19 cellular contexts compared by ENCODE assay signal in the genomic region with DNA sequence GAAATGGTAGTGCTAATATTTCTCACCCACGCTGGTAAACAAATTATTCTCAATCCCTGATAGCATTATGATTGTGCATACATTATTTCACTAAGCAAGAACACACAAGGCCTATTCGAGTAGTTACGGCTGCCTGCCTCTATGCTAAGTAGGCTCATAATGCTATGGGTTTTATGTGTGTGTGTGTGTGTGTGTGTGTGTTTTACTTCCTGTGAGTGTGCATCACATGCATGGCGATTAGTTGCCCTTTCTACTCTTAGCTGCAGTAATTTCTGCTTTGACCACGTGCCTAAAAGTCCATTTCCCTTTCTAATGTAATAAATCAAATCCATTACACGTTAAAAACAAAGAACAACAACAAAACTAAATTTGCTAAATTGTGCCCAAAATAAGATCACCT.
"Had no signal": no experiment of that assay in that cellular context is flagged by ENCODE, and none has a peak within 500 bp of the region (broad histone marks: within the 10 kb centered on the region; RNA-seq: fewer than 3 reads in every experiment).

No MANE protein-coding gene starts in this region.

- H3K9me3 Mint-ChIP-seq: activated CD4-positive, alpha-beta T cell treated with anti-CD3 and anti-CD28 coated beads, Interleukin-2, amount 10 ng/mL, durations not matched to agents 7 days and 5 days; activated naive CD4-positive, alpha-beta T cell treated with anti-CD3 and anti-CD28 coated beads, Interleukin-2, amount 10 ng/mL, durations not matched to agents 7 days and 5 days; activated naive CD8-positive, alpha-beta T cell treated with anti-CD3 and anti-CD28 coated beads, Interleukin-2, amount 50 U/mL, for 24 hours; activated T-cell treated with anti-CD3 and anti-CD28 coated beads, Interleukin-2, amount 50 U/mL, for 4 hours; brain; T-cell had no signal

- H3K36me3 Mint-ChIP-seq: activated naive CD4-positive, alpha-beta T cell treated with anti-CD3 and anti-CD28 coated beads, Interleukin-2, amount 10 ng/mL, durations not matched to agents 7 days and 5 days; brain had no signal

- H3K4me3 ChIP-seq: hepatocyte, tibial artery had no signal

- H2AFZ ChIP-seq: hepatocyte had no signal

- H3K27me3 Mint-ChIP-seq: activated CD4-positive, alpha-beta T cell treated with anti-CD3 and anti-CD28 coated beads, Interleukin-2, amount 10 ng/mL, durations not matched to agents 7 days and 5 days; activated naive CD4-positive, alpha-beta T cell treated with anti-CD3 and anti-CD28 coated beads, Interleukin-2, amount 10 ng/mL, durations not matched to agents 7 days and 5 days; activated naive CD8-positive, alpha-beta T cell treated with anti-CD3 and anti-CD28 coated beads, Interleukin-2, amount 50 U/mL, for 24 hours; brain; progenitor cell of endocrine pancreas; T-cell had no signal

- DNase-seq: activated CD4-positive, alpha-beta T cell treated with anti-CD3 and anti-CD28 coated beads, Interleukin-2, amount 10 ng/mL, durations not matched to agents 7 days and 5 days; activated CD8-positive, alpha-beta memory T cell treated with anti-CD3 and anti-CD28 coated beads, Interleukin-2, amount 50 U/mL, for 4 hours; activated naive CD4-positive, alpha-beta T cell treated with anti-CD3 and anti-CD28 coated beads, Interleukin-2, amount 10 ng/mL, durations not matched to agents 7 days and 5 days; activated naive CD8-positive, alpha-beta T cell treated with anti-CD3 and anti-CD28 coated beads, Interleukin-2, amount 50 U/mL, for 24 hours; activated T-cell treated with anti-CD3 and anti-CD28 coated beads, Interleukin-2, amount 50 U/mL, for 4 hours; anterior cingulate cortex; caudate nucleus; left colon; stimulated activated CD4-positive, alpha-beta T cell treated with anti-CD3 and anti-CD28 coated beads, Interleukin-12 subunit alpha, Interleukin-12 subunit beta, amount 100 ng/mL, for 4 hours; stimulated activated CD4-positive, alpha-beta T cell treated with anti-CD3 and anti-CD28 coated beads, Interleukin-1b, Interleukin-23, amount 100 ng/mL, for 48 hours; stimulated activated CD8-positive, alpha-beta memory T cell treated with anti-CD3 and anti-CD28 coated beads, Interleukin-4, amount 100 ng/mL, for 48 hours; stimulated activated naive CD4-positive, alpha-beta T cell treated with Interleukin-2 at 50 U/mL for 16 hours; T-cell; T-helper 9 cell; tibial artery had no signal

- H3K27me3 ChIP-seq: hepatocyte, tibial artery had no signal

- H3K27ac ChIP-seq: hepatocyte, tibial artery had no signal

- H3K36me3 ChIP-seq: tibial artery had no signal

- H3K27ac Mint-ChIP-seq: activated CD4-positive, alpha-beta T cell treated with anti-CD3 and anti-CD28 coated beads, Interleukin-2, amount 10 ng/mL, durations not matched to agents 7 days and 5 days; activated naive CD4-positive, alpha-beta T cell treated with anti-CD3 and anti-CD28 coated beads, Interleukin-2, amount 10 ng/mL, durations not matched to agents 7 days and 5 days; activated naive CD8-positive, alpha-beta T cell treated with anti-CD3 and anti-CD28 coated beads, Interleukin-2, amount 50 U/mL, for 24 hours; progenitor cell of endocrine pancreas; T-cell had no signal

- H3K9me3 ChIP-seq: tibial artery had no signal

- H3K4me3 Mint-ChIP-seq: activated CD4-positive, alpha-beta T cell treated with anti-CD3 and anti-CD28 coated beads, Interleukin-2, amount 10 ng/mL, durations not matched to agents 7 days and 5 days; activated naive CD4-positive, alpha-beta T cell treated with anti-CD3 and anti-CD28 coated beads, Interleukin-2, amount 10 ng/mL, durations not matched to agents 7 days and 5 days; activated naive CD8-positive, alpha-beta T cell treated with anti-CD3 and anti-CD28 coated beads, Interleukin-2, amount 50 U/mL, for 24 hours; activated T-cell treated with anti-CD3 and anti-CD28 coated beads, Interleukin-2, amount 50 U/mL, for 4 hours; brain; T-cell had no signal

- H3K4me1 ChIP-seq: tibial artery had no signal

- H3K4me1 Mint-ChIP-seq: activated CD4-positive, alpha-beta T cell treated with anti-CD3 and anti-CD28 coated beads, Interleukin-2, amount 10 ng/mL, durations not matched to agents 7 days and 5 days; activated naive CD4-positive, alpha-beta T cell treated with anti-CD3 and anti-CD28 coated beads, Interleukin-2, amount 10 ng/mL, durations not matched to agents 7 days and 5 days had no signal

- ATAC-seq: activated CD4-positive, CD25-positive, alpha-beta regulatory T cell treated with anti-CD3 and anti-CD28 coated beads, Interleukin-2, amount 50 U/mL, for 24 hours; activated naive CD8-positive, alpha-beta T cell treated with anti-CD3 and anti-CD28 coated beads, Interleukin-2, amount 50 U/mL, for 24 hours; activated T-cell treated with anti-CD3 and anti-CD28 coated beads, Interleukin-2, amount 50 U/mL, for 4 hours; left colon; T-cell had no signal

- H3K4me2 ChIP-seq: hepatocyte had no signal
